ENCODE assay signal across 8 cellular contexts in genomic region chr2:120224256-120224655, GRCh38. TPM values are rescaled to one million over a fixed set of nuclear protein-coding genes. Genes with fewer than 3 reads are reported as not detected.
DNase-seq lines count a peak whose midpoint lies in the region; ATAC-seq and TF ChIP-seq lines count a peak whose summit lies in the region.

No MANE protein-coding gene starts in this region.

- no peak for ATAC-seq in CD4-positive, alpha-beta T cell (ENCODE audit: poor library complexity)
- ATAC-seq in GM21576 (IDR thresholded peaks at IDR 0.05; ENCODE audit: unreplicated experiment) = no peak
- no peak for ATAC-seq in GM21447 (IDR thresholded peaks at IDR 0.05; ENCODE audit: unreplicated experiment)

- no peak overlapping the region for H3K27ac ChIP-seq in CD4-positive, alpha-beta T cell (ENCODE audit: low read depth, low read length)

- no peaks in the 10 kb centered on the region for H3K9me3 Mint-ChIP-seq in CD4-positive, alpha-beta T cell
- H3K9me3 Mint-ChIP-seq in IgD-negative memory B cell (no peaks in the 10 kb centered on the region), chondrocyte (ENCODE audit: low read depth) (peaks cover 9% of the 10 kb centered on the region), nephron progenitor cell (peaks cover 17% of the 10 kb centered on the region)

- H3K36me3 Mint-ChIP-seq in CD4-positive, alpha-beta T cell (ENCODE audit: low read depth) = peaks cover 30% of the 10 kb centered on the region
- H3K36me3 Mint-ChIP-seq in IgD-negative memory B cell (peaks cover 4% of the 10 kb centered on the region), chondrocyte (ENCODE audit: low read depth) (peaks cover 8% of the 10 kb centered on the region), nephron progenitor cell (ENCODE audit: low read depth) (peaks cover 32% of the 10 kb centered on the region)

- H3K27me3 ChIP-seq in CD4-positive, alpha-beta T cell (ENCODE audit: control insufficient read depth, insufficient read depth, low read length) = no peaks in the 10 kb centered on the region

- no peaks in the 10 kb centered on the region for H3K27me3 Mint-ChIP-seq in CD4-positive, alpha-beta T cell
- H3K27me3 Mint-ChIP-seq in IgD-negative memory B cell (no peaks in the 10 kb centered on the region), chondrocyte (ENCODE audit: low read depth) (peaks cover 24% of the 10 kb centered on the region), nephron progenitor cell (ENCODE audit: low read depth, poor library complexity) (peaks cover 50% of the 10 kb centered on the region)

- intact Hi-C loops in CD4-positive, alpha-beta T cell (cut with DNase I, micrococcal nuclease) = loop anchor here in 1 of 2 experiments (2.0 to 5.0 kb wide), 3 partner anchors 467 to 857 kb away; partner anchors contain the start of genes C2orf76 and DBI

- H3K9me3 ChIP-seq in CD4-positive, alpha-beta T cell (ENCODE audit: control insufficient read depth, low read length) = no peaks in the 10 kb centered on the region

- CTCF ChIA-PET in CD4-positive, alpha-beta T cell (lab: Charles Lee) = no interaction called here

- DNase-seq in CD4-positive, alpha-beta T cell = no peak
- DNase-seq in chondrocyte (ENCODE audit: low spot score) (no peak), nephron progenitor cell (no peak), NCI-H146 treated with DMSO at 0.1 percent for 48 hours (lab: John Stamatoyannopoulos, UW; ENCODE audit: unreplicated experiment) (no peak)
- DNase-seq in activated effector memory CD4-positive, alpha-beta T cell treated with anti-CD3 and anti-CD28 coated beads, Interleukin-2, amount 50 U/mL, for 16 hours = no peak

- POLR2A ChIA-PET in CD4-positive, alpha-beta T cell (lab: Charles Lee) = interaction anchor here (3.4 to 3.7 kb wide), 2 partner anchors 8 to 29 kb away, joined by 26 to 32 read pairs; partner anchors contain the start of gene RALB

- peak overlapping the region; percentile 87 for H3K4me3 Mint-ChIP-seq in CD4-positive, alpha-beta T cell
- H3K4me3 Mint-ChIP-seq in IgD-negative memory B cell = peak overlapping the region; percentile 87 to 96 (median 96)
- peak overlapping the region; percentile 73 for H3K4me3 Mint-ChIP-seq in chondrocyte (ENCODE audit: unreplicated experiment)
- peak overlapping the region; percentile 79 for H3K4me3 Mint-ChIP-seq in nephron progenitor cell

- peak overlapping the region; percentile 87 for H3K27ac Mint-ChIP-seq in CD4-positive, alpha-beta T cell
- H3K27ac Mint-ChIP-seq in IgD-negative memory B cell (peak overlapping the region in 2 of 3 donors; percentile 86 to 97), chondrocyte (ENCODE audit: unreplicated experiment) (no peak overlapping the region), nephron progenitor cell (no peak overlapping the region)

- no peak for TF ChIP-seq CTCF in CD4-positive, alpha-beta T cell (IDR thresholded peaks at IDR 0.05)
- no peak for TF ChIP-seq CTCF in chondrocyte (IDR thresholded peaks at IDR 0.05)
- TF ChIP-seq CTCF in nephron progenitor cell (IDR thresholded peaks at IDR 0.05) = no peak

- peaks cover 65% of the 10 kb centered on the region for H3K4me1 Mint-ChIP-seq in CD4-positive, alpha-beta T cell (ENCODE audit: low read depth)
- H3K4me1 Mint-ChIP-seq in IgD-negative memory B cell (peaks cover 22 to 34% (median 31%) of the 10 kb centered on the region in 3 donors), chondrocyte (ENCODE audit: low read depth) (peaks cover 30% of the 10 kb centered on the region), nephron progenitor cell (peaks cover 46% of the 10 kb centered on the region)

RNA-seq across cellular contexts. Expression of gene TMEM185B, which starts 1.1 kb away (rescaled TPM):
- 10 to 100 TPM; 17.7 to 19.0 TPM for total RNA-seq in CD4-positive, alpha-beta T cell
- polyA plus RNA-seq in IgD-negative memory B cell = 29.1 TPM
- total RNA-seq in chondrocyte = 22.0 to 36.4 TPM (median 36.1 TPM) in 3 replicates

RNA-seq across cellular contexts. Expression of gene RALB, which starts 28.4 kb away (rescaled TPM):
- 1 to 10 TPM; 3.1 to 3.6 TPM for total RNA-seq in CD4-positive, alpha-beta T cell
- polyA plus RNA-seq in IgD-negative memory B cell = 81.7 TPM
- 19.5 to 23.5 TPM (median 23.4 TPM) in 3 replicates for total RNA-seq in chondrocyte

Comparison
In these comparisons a context has a peak if more than half of its experiments do, and no peak if none do; other contexts are left out.
1. H3K27ac Mint-ChIP-seq: peak in CD4-positive, alpha-beta T cell (single experiment) and IgD-negative memory B cell (2 of 3); none in chondrocyte (single experiment) and nephron progenitor cell (single experiment).
2. Peak in every context shown above with its lines, with median percentiles within 50 percentile points of each other: H3K4me3 Mint-ChIP-seq.